9 cellular contexts compared by ENCODE assay signal in genomic region chr17:48335858-48336500, GRCh38.
DNase-seq lines count a peak whose midpoint lies in the region; TF ChIP-seq lines count a peak whose summit lies in the region.
"Had no signal": no experiment of that assay in that cellular context is flagged by ENCODE, and none has a peak within 500 bp of the region (broad histone marks: within the 10 kb centered on the region; RNA-seq: fewer than 3 reads in every experiment).

No MANE protein-coding gene starts in this region.

- intact Hi-C loops in Calu3 (cut with micrococcal nuclease; ENCODE audit: unreplicated experiment) (loop anchor here (1.0 to 10.0 kb wide), 4 partner anchors 74 to 311 kb away; no protein-coding TSS in a partner anchor), posterior cingulate gyrus (cut with DNase I) (loop anchor here (1.0 kb wide), 1 partner anchor 282 kb away; no protein-coding TSS in a partner anchor)

- BruUV-seq in Calu3 (replicated peaks; lab: Mats Ljungman, UMichigan), result no TSS peak

- TF ChIP-seq CTCF in Calu3 (IDR thresholded peaks at IDR 0.05; ENCODE audit: unreplicated experiment), result peak; percentile 50

- no peak overlapping the region for H3K4me3 Mint-ChIP-seq in Calu3 (ENCODE audit: low read depth, unreplicated experiment)

- H3K27ac Mint-ChIP-seq in Calu3 (ENCODE audit: unreplicated experiment), result no peak overlapping the region

- no peaks in the 10 kb centered on the region for H3K9me3 ChIP-seq in NT2/D1 (ENCODE audit: insufficient read depth, low read length)
- H3K9me3 ChIP-seq: SJCRH30 had no signal

- peaks cover 12% of the 10 kb centered on the region for H3K27me3 ChIP-seq in NT2/D1 (ENCODE audit: insufficient read depth, insufficient read length)

- H3K9ac ChIP-seq in NT2/D1 (ENCODE audit: insufficient read length, low read depth), result no peak overlapping the region

- no peaks in the 10 kb centered on the region for H3K27me3 Mint-ChIP-seq in Calu3 (ENCODE audit: unreplicated experiment)

- CTCF ChIA-PET in Calu3 (lab: Charles Lee), result interaction anchor here (0.5 to 3.6 kb wide), 30 partner anchors 10 to 543 kb away, joined by 3 to 29 read pairs (median 4); partner anchors contain the start of gene HOXB8

- H3K36me3 ChIP-seq in NT2/D1 (ENCODE audit: insufficient read depth, insufficient read length, low read length), result no peaks in the 10 kb centered on the region
- H3K36me3 ChIP-seq: SJCRH30 had no signal

- H3K4me3 ChIP-seq in NT2/D1 (ENCODE audit: insufficient read length, low read depth), result no peak overlapping the region
- H3K4me3 ChIP-seq: SJCRH30 had no signal

- no peaks in the 10 kb centered on the region for H3K4me1 ChIP-seq in NT2/D1 (ENCODE audit: insufficient read depth, insufficient read length)
- H3K4me1 ChIP-seq: SJCRH30 had no signal

- DNase-seq in Calu3 (peak; percentile 20), HT1080 (ENCODE audit: low read depth) (peak; percentile 82), NT2/D1 (ENCODE audit: low read depth, low spot score) (peak; percentile 38), cerebellar cortex (ENCODE audit: low spot score) (peak; percentile 60), midbrain (lab: John Stamatoyannopoulos, UW) (peak; percentile 55), posterior cingulate gyrus (no peak)
- no peak for DNase-seq in stimulated activated CD4-positive, alpha-beta T cell treated with anti-CD3 and anti-CD28 coated beads, Interleukin-4, amount 100 ng/mL, for 24 hours
- DNase-seq in stimulated activated CD4-positive, alpha-beta T cell treated with anti-CD3 and anti-CD28 coated beads, Interleukin-2, amount 100 ng/mL, for 24 hours, result no peak

- no peaks in the 10 kb centered on the region for H3K9me3 Mint-ChIP-seq in Calu3 (ENCODE audit: low read depth, unreplicated experiment)

- H3K4me1 Mint-ChIP-seq in Calu3 (ENCODE audit: low read depth, unreplicated experiment), result no peaks in the 10 kb centered on the region

- H3K36me3 Mint-ChIP-seq in Calu3 (ENCODE audit: insufficient read depth, unreplicated experiment), result no peaks in the 10 kb centered on the region

Comparison
In these comparisons a context has a peak if more than half of its experiments do, and no peak if none do; other contexts are left out.
1. DNase-seq: peak in Calu3 (single experiment), HT1080 (single experiment), NT2/D1 (single experiment), cerebellar cortex (single experiment) and midbrain (single experiment); none in posterior cingulate gyrus (0 of 10), stimulated activated CD4-positive, alpha-beta T cell treated with anti-CD3 and anti-CD28 coated beads, Interleukin-4, amount 100 ng/mL, for 24 hours (single experiment) and stimulated activated CD4-positive, alpha-beta T cell treated with anti-CD3 and anti-CD28 coated beads, Interleukin-2, amount 100 ng/mL, for 24 hours (0 of 2).